1 cellular context compared by ENCODE assay signal in the genomic region with DNA sequence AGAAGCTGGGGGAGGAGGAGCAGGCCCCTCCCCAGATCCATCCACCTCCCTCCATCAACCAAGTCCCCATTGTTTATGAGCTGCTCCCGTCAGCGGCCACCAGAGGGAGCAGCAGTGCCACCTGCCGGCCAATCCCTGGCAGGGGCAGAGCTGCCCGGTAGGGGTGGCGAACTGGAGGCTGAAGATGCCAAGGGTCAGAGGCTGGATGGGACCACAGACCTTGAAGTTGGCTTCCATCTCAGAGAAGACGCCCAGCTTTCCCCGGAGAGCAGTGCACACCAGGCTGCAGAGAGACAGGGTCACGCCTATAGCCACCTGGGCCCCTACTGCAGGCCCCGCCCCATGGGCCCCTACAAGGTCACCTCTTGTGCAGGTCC.
TF ChIP-seq lines count a peak whose summit lies in the region.

No MANE protein-coding gene starts in this region.

TF ChIP-seq in K562, 482 proteins besides CTCF, POLR2A, EP300 and RAD21 (continued from another document and continues in another):
- no peak for TF ChIP-seq SRSF7 (optimal IDR thresholded peaks at IDR 0.05; ENCODE audit: low read depth, low read length)
- peak; percentile 71 for TF ChIP-seq CREM (IDR thresholded peaks at IDR 0.05; ENCODE audit: low read depth)
- no peak for TF ChIP-seq GTF2A2 (tag; IDR thresholded peaks at IDR 0.05)
- TF ChIP-seq MYNN (IDR thresholded peaks at IDR 0.05): peak; percentile 90
- TF ChIP-seq MYNN (CRISPR knock-in tag; IDR thresholded peaks at IDR 0.05): no peak
- TF ChIP-seq ZNF146 (CRISPR knock-in tag; IDR thresholded peaks at IDR 0.05; ENCODE audit: unreplicated experiment): no peak
- 0 out of 2 replicates have a peak, but pooled peaks have one; percentile 39 for TF ChIP-seq KLF1 (tag; IDR thresholded peaks at IDR 0.05)
- TF ChIP-seq, protein P1, sequence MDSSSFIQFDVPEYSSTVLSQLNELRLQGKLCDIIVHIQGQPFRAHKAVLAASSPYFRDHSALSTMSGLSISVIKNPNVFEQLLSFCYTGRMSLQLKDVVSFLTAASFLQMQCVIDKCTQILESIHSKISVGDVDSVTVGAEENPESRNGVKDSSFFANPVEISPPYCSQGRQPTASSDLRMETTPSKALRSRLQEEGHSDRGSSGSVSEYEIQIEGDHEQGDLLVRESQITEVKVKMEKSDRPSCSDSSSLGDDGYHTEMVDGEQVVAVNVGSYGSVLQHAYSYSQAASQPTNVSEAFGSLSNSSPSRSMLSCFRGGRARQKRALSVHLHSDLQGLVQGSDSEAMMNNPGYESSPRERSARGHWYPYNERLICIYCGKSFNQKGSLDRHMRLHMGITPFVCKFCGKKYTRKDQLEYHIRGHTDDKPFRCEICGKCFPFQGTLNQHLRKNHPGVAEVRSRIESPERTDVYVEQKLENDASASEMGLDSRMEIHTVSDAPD (CRISPR knock-in tag; IDR thresholded peaks at IDR 0.05): no peak
- TF ChIP-seq, protein P2, sequence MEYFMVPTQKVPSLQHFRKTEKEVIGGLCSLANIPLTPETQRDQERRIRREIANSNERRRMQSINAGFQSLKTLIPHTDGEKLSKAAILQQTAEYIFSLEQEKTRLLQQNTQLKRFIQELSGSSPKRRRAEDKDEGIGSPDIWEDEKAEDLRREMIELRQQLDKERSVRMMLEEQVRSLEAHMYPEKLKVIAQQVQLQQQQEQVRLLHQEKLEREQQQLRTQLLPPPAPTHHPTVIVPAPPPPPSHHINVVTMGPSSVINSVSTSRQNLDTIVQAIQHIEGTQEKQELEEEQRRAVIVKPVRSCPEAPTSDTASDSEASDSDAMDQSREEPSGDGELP (CRISPR knock-in tag; IDR thresholded peaks at IDR 0.05; ENCODE audit: borderline replicate concordance): peak; percentile 80
- TF ChIP-seq, protein P3, sequence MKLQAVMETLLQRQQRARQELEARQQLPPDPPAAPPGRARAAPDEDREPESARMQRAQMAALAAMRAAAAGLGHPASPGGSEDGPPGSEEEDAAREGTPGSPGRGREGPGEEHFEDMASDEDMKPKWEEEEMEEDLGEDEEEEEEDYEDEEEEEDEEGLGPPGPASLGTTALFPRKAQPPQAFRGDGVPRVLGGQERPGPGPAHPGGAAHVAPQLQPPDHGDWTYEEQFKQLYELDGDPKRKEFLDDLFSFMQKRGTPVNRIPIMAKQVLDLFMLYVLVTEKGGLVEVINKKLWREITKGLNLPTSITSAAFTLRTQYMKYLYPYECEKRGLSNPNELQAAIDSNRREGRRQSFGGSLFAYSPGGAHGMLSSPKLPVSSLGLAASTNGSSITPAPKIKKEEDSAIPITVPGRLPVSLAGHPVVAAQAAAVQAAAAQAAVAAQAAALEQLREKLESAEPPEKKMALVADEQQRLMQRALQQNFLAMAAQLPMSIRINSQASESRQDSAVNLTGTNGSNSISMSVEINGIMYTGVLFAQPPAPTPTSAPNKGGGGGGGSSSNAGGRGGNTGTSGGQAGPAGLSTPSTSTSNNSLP (IDR thresholded peaks at IDR 0.05; ENCODE audit: borderline replicate concordance, low read depth, low read length): no peak
- no peak for TF ChIP-seq RBM34 (IDR thresholded peaks at IDR 0.05; ENCODE audit: borderline replicate concordance, insufficient read depth, low read length)
- TF ChIP-seq, protein P4, sequence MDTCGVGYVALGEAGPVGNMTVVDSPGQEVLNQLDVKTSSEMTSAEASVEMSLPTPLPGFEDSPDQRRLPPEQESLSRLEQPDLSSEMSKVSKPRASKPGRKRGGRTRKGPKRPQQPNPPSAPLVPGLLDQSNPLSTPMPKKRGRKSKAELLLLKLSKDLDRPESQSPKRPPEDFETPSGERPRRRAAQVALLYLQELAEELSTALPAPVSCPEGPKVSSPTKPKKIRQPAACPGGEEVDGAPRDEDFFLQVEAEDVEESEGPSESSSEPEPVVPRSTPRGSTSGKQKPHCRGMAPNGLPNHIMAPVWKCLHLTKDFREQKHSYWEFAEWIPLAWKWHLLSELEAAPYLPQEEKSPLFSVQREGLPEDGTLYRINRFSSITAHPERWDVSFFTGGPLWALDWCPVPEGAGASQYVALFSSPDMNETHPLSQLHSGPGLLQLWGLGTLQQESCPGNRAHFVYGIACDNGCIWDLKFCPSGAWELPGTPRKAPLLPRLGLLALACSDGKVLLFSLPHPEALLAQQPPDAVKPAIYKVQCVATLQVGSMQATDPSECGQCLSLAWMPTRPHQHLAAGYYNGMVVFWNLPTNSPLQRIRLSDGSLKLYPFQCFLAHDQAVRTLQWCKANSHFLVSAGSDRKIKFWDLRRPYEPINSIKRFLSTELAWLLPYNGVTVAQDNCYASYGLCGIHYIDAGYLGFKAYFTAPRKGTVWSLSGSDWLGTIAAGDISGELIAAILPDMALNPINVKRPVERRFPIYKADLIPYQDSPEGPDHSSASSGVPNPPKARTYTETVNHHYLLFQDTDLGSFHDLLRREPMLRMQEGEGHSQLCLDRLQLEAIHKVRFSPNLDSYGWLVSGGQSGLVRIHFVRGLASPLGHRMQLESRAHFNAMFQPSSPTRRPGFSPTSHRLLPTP (IDR thresholded peaks at IDR 0.05; ENCODE audit: borderline replicate concordance, extremely low read depth, insufficient read length): no peak
- TF ChIP-seq, protein P5, sequence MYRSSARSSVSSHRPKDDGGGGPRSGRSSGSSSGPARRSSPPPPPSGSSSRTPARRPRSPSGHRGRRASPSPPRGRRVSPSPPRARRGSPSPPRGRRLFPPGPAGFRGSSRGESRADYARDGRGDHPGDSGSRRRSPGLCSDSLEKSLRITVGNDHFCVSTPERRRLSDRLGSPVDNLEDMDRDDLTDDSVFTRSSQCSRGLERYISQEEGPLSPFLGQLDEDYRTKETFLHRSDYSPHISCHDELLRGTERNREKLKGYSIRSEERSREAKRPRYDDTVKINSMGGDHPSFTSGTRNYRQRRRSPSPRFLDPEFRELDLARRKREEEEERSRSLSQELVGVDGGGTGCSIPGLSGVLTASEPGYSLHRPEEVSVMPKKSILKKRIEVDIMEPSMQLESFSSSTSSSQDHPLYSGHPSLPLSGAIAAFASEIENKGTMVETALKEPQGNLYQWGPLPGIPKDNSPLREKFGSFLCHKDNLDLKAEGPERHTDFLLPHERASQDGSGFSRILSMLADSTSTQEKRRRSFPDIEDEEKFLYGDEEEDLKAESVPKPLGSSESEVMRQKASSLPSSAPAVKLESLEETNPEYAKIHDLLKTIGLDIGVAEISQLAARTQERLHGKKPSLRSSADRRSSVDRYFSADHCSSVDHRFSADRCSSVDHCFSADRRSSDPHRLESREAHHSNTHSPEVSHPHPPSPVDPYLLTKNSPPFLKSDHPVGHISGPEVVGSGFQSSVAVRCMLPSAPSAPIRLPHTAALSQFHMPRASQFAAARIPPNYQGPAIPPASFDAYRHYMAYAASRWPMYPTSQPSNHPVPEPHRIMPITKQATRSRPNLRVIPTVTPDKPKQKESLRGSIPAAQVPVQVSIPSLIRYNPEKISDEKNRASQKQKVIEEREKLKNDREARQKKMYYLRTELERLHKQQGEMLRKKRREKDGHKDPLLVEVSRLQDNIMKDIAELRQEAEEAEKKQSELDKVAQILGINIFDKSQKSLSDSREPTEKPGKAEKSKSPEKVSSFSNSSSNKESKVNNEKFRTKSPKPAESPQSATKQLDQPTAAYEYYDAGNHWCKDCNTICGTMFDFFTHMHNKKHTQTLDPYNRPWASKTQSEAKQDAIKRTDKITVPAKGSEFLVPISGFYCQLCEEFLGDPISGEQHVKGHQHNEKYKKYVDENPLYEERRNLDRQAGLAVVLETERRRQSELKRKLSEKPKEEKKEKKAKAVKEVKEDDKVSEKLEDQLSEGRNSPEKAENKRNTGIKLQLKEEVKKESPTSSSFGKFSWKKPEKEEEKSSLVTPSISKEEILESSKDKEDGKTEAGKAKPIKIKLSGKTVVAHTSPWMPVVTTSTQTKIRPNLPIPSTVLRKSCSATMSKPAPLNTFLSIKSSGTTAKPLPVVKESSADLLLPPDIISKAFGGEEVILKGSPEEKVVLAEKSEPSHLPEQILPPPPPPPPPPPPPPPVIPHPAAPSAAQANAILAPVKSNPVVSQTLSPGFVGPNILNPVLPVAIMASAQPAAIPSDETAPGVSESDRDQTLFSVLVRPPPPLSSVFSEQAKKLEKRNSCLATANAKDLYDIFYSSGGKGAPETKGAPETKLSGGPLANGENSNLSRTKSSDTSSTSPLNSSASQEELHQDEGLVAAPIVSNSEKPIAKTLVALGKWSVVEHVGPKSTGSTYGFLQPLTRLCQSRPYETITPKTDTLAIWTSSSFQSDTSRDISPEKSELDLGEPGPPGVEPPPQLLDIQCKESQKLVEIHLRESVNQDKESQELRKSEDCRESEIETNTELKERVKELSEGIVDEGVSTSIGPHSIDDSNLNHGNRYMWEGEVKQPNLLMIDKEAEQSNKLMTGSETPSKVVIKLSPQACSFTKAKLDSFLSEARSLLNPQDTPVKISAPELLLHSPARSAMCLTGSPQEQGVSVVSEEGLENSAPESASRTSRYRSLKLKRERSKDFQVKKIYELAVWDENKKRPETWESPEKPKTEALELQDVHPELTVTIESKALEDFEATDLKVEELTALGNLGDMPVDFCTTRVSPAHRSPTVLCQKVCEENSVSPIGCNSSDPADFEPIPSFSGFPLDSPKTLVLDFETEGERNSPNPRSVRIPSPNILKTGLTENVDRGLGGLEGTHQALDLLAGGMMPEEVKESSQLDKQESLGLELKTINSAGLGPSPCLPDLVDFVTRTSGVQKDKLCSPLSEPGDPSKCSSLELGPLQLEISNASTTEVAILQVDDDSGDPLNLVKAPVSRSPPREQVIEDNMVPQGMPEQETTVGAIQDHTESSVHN (IDR thresholded peaks at IDR 0.05; ENCODE audit: borderline replicate concordance in 1 of 2, low read depth in 1 of 2): no peak
- no peak for TF ChIP-seq TAL1 (IDR thresholded peaks at IDR 0.05)
- no peak for TF ChIP-seq SPI1 (IDR thresholded peaks at IDR 0.05; ENCODE audit: borderline replicate concordance, low read depth, low read length)
- peak; percentile 79 for TF ChIP-seq CTBP1 (IDR thresholded peaks at IDR 0.05; ENCODE audit: borderline replicate concordance)
- TF ChIP-seq, protein P6, sequence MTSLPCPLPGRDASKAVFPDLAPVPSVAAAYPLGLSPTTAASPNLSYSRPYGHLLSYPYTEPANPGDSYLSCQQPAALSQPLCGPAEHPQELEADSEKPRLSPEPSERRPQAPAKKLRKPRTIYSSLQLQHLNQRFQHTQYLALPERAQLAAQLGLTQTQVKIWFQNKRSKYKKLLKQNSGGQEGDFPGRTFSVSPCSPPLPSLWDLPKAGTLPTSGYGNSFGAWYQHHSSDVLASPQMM (CRISPR knock-in tag; IDR thresholded peaks at IDR 0.05): no peak
- TF ChIP-seq STAG1 (CRISPR knock-in tag; IDR thresholded peaks at IDR 0.05; ENCODE audit: borderline replicate concordance): peak; percentile 84
- TF ChIP-seq MAFF (IDR thresholded peaks at IDR 0.05; ENCODE audit: low read length): no peak
- TF ChIP-seq, protein P7, sequence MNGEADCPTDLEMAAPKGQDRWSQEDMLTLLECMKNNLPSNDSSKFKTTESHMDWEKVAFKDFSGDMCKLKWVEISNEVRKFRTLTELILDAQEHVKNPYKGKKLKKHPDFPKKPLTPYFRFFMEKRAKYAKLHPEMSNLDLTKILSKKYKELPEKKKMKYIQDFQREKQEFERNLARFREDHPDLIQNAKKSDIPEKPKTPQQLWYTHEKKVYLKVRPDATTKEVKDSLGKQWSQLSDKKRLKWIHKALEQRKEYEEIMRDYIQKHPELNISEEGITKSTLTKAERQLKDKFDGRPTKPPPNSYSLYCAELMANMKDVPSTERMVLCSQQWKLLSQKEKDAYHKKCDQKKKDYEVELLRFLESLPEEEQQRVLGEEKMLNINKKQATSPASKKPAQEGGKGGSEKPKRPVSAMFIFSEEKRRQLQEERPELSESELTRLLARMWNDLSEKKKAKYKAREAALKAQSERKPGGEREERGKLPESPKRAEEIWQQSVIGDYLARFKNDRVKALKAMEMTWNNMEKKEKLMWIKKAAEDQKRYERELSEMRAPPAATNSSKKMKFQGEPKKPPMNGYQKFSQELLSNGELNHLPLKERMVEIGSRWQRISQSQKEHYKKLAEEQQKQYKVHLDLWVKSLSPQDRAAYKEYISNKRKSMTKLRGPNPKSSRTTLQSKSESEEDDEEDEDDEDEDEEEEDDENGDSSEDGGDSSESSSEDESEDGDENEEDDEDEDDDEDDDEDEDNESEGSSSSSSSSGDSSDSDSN (IDR thresholded peaks at IDR 0.05; ENCODE audit: borderline replicate concordance in 1 of 2, low read depth in 2 of 2, low read length in 2 of 2): 0 out of 4 replicates have a peak, but pooled peaks of 1 of the 2 experiments have one; percentile 29
- TF ChIP-seq, protein P8, sequence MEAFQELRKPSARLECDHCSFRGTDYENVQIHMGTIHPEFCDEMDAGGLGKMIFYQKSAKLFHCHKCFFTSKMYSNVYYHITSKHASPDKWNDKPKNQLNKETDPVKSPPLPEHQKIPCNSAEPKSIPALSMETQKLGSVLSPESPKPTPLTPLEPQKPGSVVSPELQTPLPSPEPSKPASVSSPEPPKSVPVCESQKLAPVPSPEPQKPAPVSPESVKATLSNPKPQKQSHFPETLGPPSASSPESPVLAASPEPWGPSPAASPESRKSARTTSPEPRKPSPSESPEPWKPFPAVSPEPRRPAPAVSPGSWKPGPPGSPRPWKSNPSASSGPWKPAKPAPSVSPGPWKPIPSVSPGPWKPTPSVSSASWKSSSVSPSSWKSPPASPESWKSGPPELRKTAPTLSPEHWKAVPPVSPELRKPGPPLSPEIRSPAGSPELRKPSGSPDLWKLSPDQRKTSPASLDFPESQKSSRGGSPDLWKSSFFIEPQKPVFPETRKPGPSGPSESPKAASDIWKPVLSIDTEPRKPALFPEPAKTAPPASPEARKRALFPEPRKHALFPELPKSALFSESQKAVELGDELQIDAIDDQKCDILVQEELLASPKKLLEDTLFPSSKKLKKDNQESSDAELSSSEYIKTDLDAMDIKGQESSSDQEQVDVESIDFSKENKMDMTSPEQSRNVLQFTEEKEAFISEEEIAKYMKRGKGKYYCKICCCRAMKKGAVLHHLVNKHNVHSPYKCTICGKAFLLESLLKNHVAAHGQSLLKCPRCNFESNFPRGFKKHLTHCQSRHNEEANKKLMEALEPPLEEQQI (IDR thresholded peaks at IDR 0.05): no peak
- TF ChIP-seq FIP1L1 (IDR thresholded peaks at IDR 0.05; ENCODE audit: low read depth, low read length, poor library complexity, severe bottlenecking): no peak
- no peak for TF ChIP-seq ZFP36 (IDR thresholded peaks at IDR 0.05; ENCODE audit: low read depth, low read length, partially characterized antibody)
- peak; percentile 59 for TF ChIP-seq GABPB1 (CRISPR knock-in tag; IDR thresholded peaks at IDR 0.05)
- TF ChIP-seq, protein P9, sequence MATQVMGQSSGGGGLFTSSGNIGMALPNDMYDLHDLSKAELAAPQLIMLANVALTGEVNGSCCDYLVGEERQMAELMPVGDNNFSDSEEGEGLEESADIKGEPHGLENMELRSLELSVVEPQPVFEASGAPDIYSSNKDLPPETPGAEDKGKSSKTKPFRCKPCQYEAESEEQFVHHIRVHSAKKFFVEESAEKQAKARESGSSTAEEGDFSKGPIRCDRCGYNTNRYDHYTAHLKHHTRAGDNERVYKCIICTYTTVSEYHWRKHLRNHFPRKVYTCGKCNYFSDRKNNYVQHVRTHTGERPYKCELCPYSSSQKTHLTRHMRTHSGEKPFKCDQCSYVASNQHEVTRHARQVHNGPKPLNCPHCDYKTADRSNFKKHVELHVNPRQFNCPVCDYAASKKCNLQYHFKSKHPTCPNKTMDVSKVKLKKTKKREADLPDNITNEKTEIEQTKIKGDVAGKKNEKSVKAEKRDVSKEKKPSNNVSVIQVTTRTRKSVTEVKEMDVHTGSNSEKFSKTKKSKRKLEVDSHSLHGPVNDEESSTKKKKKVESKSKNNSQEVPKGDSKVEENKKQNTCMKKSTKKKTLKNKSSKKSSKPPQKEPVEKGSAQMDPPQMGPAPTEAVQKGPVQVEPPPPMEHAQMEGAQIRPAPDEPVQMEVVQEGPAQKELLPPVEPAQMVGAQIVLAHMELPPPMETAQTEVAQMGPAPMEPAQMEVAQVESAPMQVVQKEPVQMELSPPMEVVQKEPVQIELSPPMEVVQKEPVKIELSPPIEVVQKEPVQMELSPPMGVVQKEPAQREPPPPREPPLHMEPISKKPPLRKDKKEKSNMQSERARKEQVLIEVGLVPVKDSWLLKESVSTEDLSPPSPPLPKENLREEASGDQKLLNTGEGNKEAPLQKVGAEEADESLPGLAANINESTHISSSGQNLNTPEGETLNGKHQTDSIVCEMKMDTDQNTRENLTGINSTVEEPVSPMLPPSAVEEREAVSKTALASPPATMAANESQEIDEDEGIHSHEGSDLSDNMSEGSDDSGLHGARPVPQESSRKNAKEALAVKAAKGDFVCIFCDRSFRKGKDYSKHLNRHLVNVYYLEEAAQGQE (CRISPR knock-in tag; IDR thresholded peaks at IDR 0.05; ENCODE audit: low read depth): no peak
- TF ChIP-seq SMARCE1 (IDR thresholded peaks at IDR 0.05): no peak
